25 cellular contexts compared by ENCODE assay signal in genomic region chr1:241270016-241270415, GRCh38.
"Had no signal": no experiment of that assay in that cellular context is flagged by ENCODE, and none has a peak within 500 bp of the region (broad histone marks: within the 10 kb centered on the region; RNA-seq: fewer than 3 reads in every experiment).

No MANE protein-coding gene starts in this region.

- DNase-seq: effector memory CD8-positive, alpha-beta T cell; erythroblast; esophagus squamous epithelium; foreskin melanocyte; glutamatergic neuron; heart right ventricle; hippocampal formation; left cardiac atrium; left lung; mesenchymal stem cell; mucosa of descending colon; naive B cell; pancreas; retina; right lobe of liver; small intestine; stimulated activated CD4-positive, alpha-beta T cell treated with anti-CD3 and anti-CD28 coated beads, Interleukin-15, amount 100 ng/mL, for 24 hours; stimulated activated CD4-positive, alpha-beta T cell treated with anti-CD3 and anti-CD28 coated beads, Interleukin-2, amount 100 ng/mL, for 48 hours; stimulated activated naive CD4-positive, alpha-beta T cell; stomach; thyroid gland; trophoblast cell had no signal

- H3K27me3 Mint-ChIP-seq: effector memory CD8-positive, alpha-beta T cell; naive B cell; natural killer cell treated with Interleukin-12 subunit alpha and Interleukin-12 subunit beta and Interleukin-15 and Interleukin-18, amount 100 ng/mL, for 72 hours had no signal

- ATAC-seq: effector memory CD8-positive, alpha-beta T cell; heart right ventricle; left cardiac atrium; left lung; mucosa of descending colon; natural killer cell treated with Interleukin-12 subunit alpha and Interleukin-12 subunit beta and Interleukin-15 and Interleukin-18, amount 100 ng/mL, for 72 hours; pancreas; right lobe of liver had no signal

- H3K27ac Mint-ChIP-seq: effector memory CD8-positive, alpha-beta T cell; mesothelial cell of epicardium; natural killer cell treated with Interleukin-12 subunit alpha and Interleukin-12 subunit beta and Interleukin-15 and Interleukin-18, amount 100 ng/mL, for 72 hours had no signal

- H3K4me1 Mint-ChIP-seq: mesothelial cell of epicardium, naive B cell, neural crest cell had no signal

- H3K4me3 Mint-ChIP-seq: effector memory CD8-positive, alpha-beta T cell; mesothelial cell of epicardium; naive B cell; natural killer cell treated with Interleukin-12 subunit alpha and Interleukin-12 subunit beta and Interleukin-15 and Interleukin-18, amount 100 ng/mL, for 72 hours; neural crest cell had no signal
